ENCODE assay signal across 18 cellular contexts in the genomic region with DNA sequence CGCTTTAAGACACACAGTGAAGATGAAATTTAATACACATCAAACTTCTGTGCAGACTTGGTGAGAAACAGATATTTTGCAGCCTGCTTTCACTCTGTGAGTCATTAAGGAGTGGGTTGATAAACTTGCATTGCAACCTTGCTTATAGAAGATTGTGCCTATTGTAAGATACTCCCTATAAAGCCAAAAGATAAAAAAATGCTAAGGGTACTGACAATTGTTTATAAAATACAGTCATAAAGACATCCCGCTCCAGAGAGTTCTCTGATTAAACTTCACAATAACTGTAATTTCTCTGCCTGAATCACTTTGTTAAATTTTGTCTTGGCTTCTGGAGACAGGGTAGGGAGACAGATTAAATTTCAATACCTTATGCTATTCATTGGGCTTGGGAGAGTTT. TPM values are rescaled to one million over a fixed set of nuclear protein-coding genes. Genes with fewer than 3 reads are reported as not detected.
A peak's percentile ranks its signal among the peaks of the same experiment; 100 is the strongest.
DNase-seq lines count a peak whose midpoint lies in the region; ATAC-seq, FAIRE-seq and TF ChIP-seq lines count a peak whose summit lies in the region.
"Had no signal": no experiment of that assay in that cellular context is flagged by ENCODE, and none has a peak within 500 bp of the region (broad histone marks: within the 10 kb centered on the region; RNA-seq: fewer than 3 reads in every experiment).

No MANE protein-coding gene starts in this region.

- H4K20me1 ChIP-seq in GM23248 (ENCODE audit: insufficient read depth), result no peaks in the 10 kb centered on the region; the same call in 1 of the 2 replicates

- H3K9me3 ChIP-seq in GM23248 (ENCODE audit: low read depth), result no peaks in the 10 kb centered on the region
- H3K9me3 ChIP-seq: suprapubic skin had no signal

- FAIRE-seq in bronchial epithelial cell (lab: Jason Lieb, UNC), result no peak
- FAIRE-seq: HepG2 had no signal

- no peak overlapping the region for H3K27ac ChIP-seq in GM23248
- H3K27ac ChIP-seq: coronary artery, skin epidermis, suprapubic skin had no signal

- no peak for ATAC-seq in GM18870 (IDR thresholded peaks at IDR 0.05; ENCODE audit: unreplicated experiment)
- ATAC-seq: CD8-positive, alpha-beta T cell; HepG2; natural killer cell had no signal

- peaks cover 18% of the 10 kb centered on the region for H3K4me1 ChIP-seq in GM23248 (ENCODE audit: insufficient read depth)

- peaks cover 6% of the 10 kb centered on the region for H3K36me3 Mint-ChIP-seq in nephron (ENCODE audit: low read depth)
- H3K36me3 Mint-ChIP-seq: CD8-positive, alpha-beta T cell; natural killer cell had no signal

- DNase-seq in GM23248 (peak; percentile 44), NCI-H524 treated with DMSO at 0.1 percent for 48 hours (lab: John Stamatoyannopoulos, UW) (peak; percentile 14), bronchial epithelial cell (ENCODE audit: low read depth) (peak; percentile 80), AG08395 (ENCODE audit: low spot score) (no peak), GM10266 (ENCODE audit: extremely low spot score) (no peak)
- DNase-seq in activated CD4-positive, CD25-positive, alpha-beta regulatory T cell (lab: John Stamatoyannopoulos, UW), result no peak
- DNase-seq: CD8-positive, alpha-beta T cell; left cardiac atrium; natural killer cell; NCI-H2029 treated with DMSO at 0.1 percent for 48 hours; T1000 had no signal

- 66 to 67% methylated on average over 2 of the region's 2 CpGs for WGBS in GM23248 (ENCODE audit: low coverage in 1 of 2, low lambda C conversion rate in 2 of 2, missing lambda C conversion rate in 2 of 2), 2 experiments

- no peaks in the 10 kb centered on the region for H3K9me2 ChIP-seq in GM23248 (ENCODE audit: insufficient read depth)

- no peaks in the 10 kb centered on the region for H3K79me2 ChIP-seq in GM23248 (ENCODE audit: insufficient read depth)

- no peak overlapping the region for H3K4me3 Mint-ChIP-seq in nephron
- H3K4me3 Mint-ChIP-seq: activated naive CD4-positive, alpha-beta T cell treated with anti-CD3 and anti-CD28 coated beads, Interleukin-2, amount 50 U/mL, for 24 hours; CD8-positive, alpha-beta T cell; natural killer cell had no signal

- no peaks in the 10 kb centered on the region; the same call in 1 of the 2 replicates for H3F3A ChIP-seq in GM23248 (ENCODE audit: insufficient read depth)

- H3K9me3 Mint-ChIP-seq in nephron, result peaks cover 6% of the 10 kb centered on the region
- H3K9me3 Mint-ChIP-seq: activated naive CD4-positive, alpha-beta T cell treated with anti-CD3 and anti-CD28 coated beads, Interleukin-2, amount 50 U/mL, for 24 hours; CD8-positive, alpha-beta T cell had no signal

- in situ Hi-C loops in GM23248 (cut with MboI), result no loop called here

- H3K27me3 ChIP-seq in GM23248 (replicated peaks; ENCODE audit: insufficient read depth) (no peaks in the 10 kb centered on the region; the same call in 1 of the 2 replicates), bronchial epithelial cell (ENCODE audit: control insufficient read depth, insufficient read depth, low read length) (no peaks in the 10 kb centered on the region)
- H3K27me3 ChIP-seq: suprapubic skin had no signal

- H3K27ac Mint-ChIP-seq in nephron, result peak overlapping the region in 2 of 3 experiments; percentile 4 to 26
- H3K27ac Mint-ChIP-seq: activated naive CD4-positive, alpha-beta T cell treated with anti-CD3 and anti-CD28 coated beads, Interleukin-2, amount 50 U/mL, for 24 hours; CD8-positive, alpha-beta T cell; natural killer cell had no signal

- TF ChIP-seq CTCF in bronchial epithelial cell (IDR thresholded peaks at IDR 0.05; ENCODE audit: insufficient read depth, low read length, severe bottlenecking) (no peak), nephron (IDR thresholded peaks at IDR 0.05; ENCODE audit: unreplicated experiment in 3 of 3) (no peak), GM10266 (IDR thresholded peaks at IDR 0.05; ENCODE audit: control insufficient read depth, insufficient read depth, low read depth, missing control alignments) (no peak)

- H3K36me3 ChIP-seq in GM23248 (ENCODE audit: low read depth) (no peaks in the 10 kb centered on the region), bronchial epithelial cell (ENCODE audit: control insufficient read depth, insufficient read depth, low read length) (no peaks in the 10 kb centered on the region)
- H3K36me3 ChIP-seq: suprapubic skin had no signal

- H2AFZ ChIP-seq in GM23248, result no peak overlapping the region

- H3K4me2 ChIP-seq in GM23248 (ENCODE audit: unreplicated experiment), result peak overlapping the region; percentile 46

- H3K4me1 Mint-ChIP-seq in nephron, result peaks cover 28% of the 10 kb centered on the region

- H3K27me3 Mint-ChIP-seq in nephron (ENCODE audit: low read depth), result no peaks in the 10 kb centered on the region
- H3K27me3 Mint-ChIP-seq: activated naive CD4-positive, alpha-beta T cell treated with anti-CD3 and anti-CD28 coated beads, Interleukin-2, amount 50 U/mL, for 24 hours had no signal

- H3K4me3 ChIP-seq in GM23248 (no peak overlapping the region), bronchial epithelial cell (ENCODE audit: low read depth, low read length) (no peak overlapping the region)
- H3K4me3 ChIP-seq: coronary artery, skin epidermis, suprapubic skin had no signal

- no peak overlapping the region for H3K9ac ChIP-seq in GM23248

RNA-seq across cellular contexts. Expression of a gene that starts 49.1 kb away (rescaled TPM):
- 8.0 and 13.1 TPM in 2 replicates for total RNA-seq in GM23248 (2014; rRNA removed; shearing (Covaris generic))
- 5.8 and 7.0 TPM in 2 replicates for polyA plus RNA-seq in GM23248 (2016; fragmentation: Nextera tagmentation; extraction: Ambion mirVana)
- 24.7 and 37.1 TPM in 2 replicates for total RNA-seq in bronchial epithelial cell

Comparison
In these comparisons a context has a peak if more than half of its experiments do, and no peak if none do; other contexts are left out.
1. DNase-seq: peak in GM23248 (single experiment), NCI-H524 treated with DMSO at 0.1 percent for 48 hours (single experiment) and bronchial epithelial cell (single experiment); none in AG08395 (single experiment), GM10266 (single experiment) and activated CD4-positive, CD25-positive, alpha-beta regulatory T cell (0 of 4).